21 cellular contexts compared by ENCODE assay signal in genomic region chr19:16861875-16862274, GRCh38. TPM values are rescaled to one million over a fixed set of nuclear protein-coding genes. Genes with fewer than 3 reads are reported as not detected.
DNase-seq lines count a peak whose midpoint lies in the region; ATAC-seq and TF ChIP-seq lines count a peak whose summit lies in the region.
"Had no signal": no experiment of that assay in that cellular context is flagged by ENCODE, and none has a peak within 500 bp of the region (broad histone marks: within the 10 kb centered on the region; RNA-seq: fewer than 3 reads in every experiment).

No MANE protein-coding gene starts in this region.

- H3K36me3 Mint-ChIP-seq in natural killer cell (no peaks in the 10 kb centered on the region), immature natural killer cell (peaks cover 17 to 21% (median 19%) of the 10 kb centered on the region in 3 donors)
- peaks cover 4% of the 10 kb centered on the region for H3K36me3 Mint-ChIP-seq in natural killer cell treated with Interleukin-12 subunit alpha and Interleukin-12 subunit beta and Interleukin-15 and Interleukin-18, amount 100 ng/mL, for 72 hours

- intact Hi-C loops in natural killer cell (cut with micrococcal nuclease), result no loop called here

- H3K4me1 Mint-ChIP-seq in natural killer cell (peaks cover 5 to 6% of the 10 kb centered on the region in 2 donors), immature natural killer cell (peaks cover 18 to 22% of the 10 kb centered on the region in 2 donors)
- peaks cover 0 to 8% of the 10 kb centered on the region in 2 donors for H3K4me1 Mint-ChIP-seq in natural killer cell treated with Interleukin-12 subunit alpha and Interleukin-12 subunit beta and Interleukin-15 and Interleukin-18, amount 100 ng/mL, for 72 hours (ENCODE audit: low read depth in 2 of 2)

- ATAC-seq in natural killer cell, result peak in 1 of 3 donors; percentile 61
- ATAC-seq in natural killer cell treated with Interleukin-12 subunit alpha and Interleukin-12 subunit beta and Interleukin-15 and Interleukin-18, amount 100 ng/mL, for 72 hours, result no peak
- ATAC-seq in stimulated activated naive CD8-positive, alpha-beta T cell treated with anti-CD3 and anti-CD28 coated beads, Interleukin-15, Interleukin-2, amounts not matched to agents 100 U/mL and 50 U/mL, for 24 hours, result no peak

- TF ChIP-seq CTCF in natural killer cell (IDR thresholded peaks at IDR 0.05) (no peak), GM13977 (IDR thresholded peaks at IDR 0.05; ENCODE audit: extremely low read depth, insufficient read depth, missing control alignments) (no peak)

- H3K4me3 Mint-ChIP-seq in natural killer cell (peak overlapping the region; percentile 25), immature natural killer cell (peak overlapping the region in 3 of 5 donors; percentile 30 to 69 (median 48))
- H3K4me3 Mint-ChIP-seq in natural killer cell treated with Interleukin-12 subunit alpha and Interleukin-12 subunit beta and Interleukin-15 and Interleukin-18, amount 100 ng/mL, for 72 hours, result no peak overlapping the region
- H3K4me3 Mint-ChIP-seq: B cell had no signal

- no peaks in the 10 kb centered on the region for H3K9me3 Mint-ChIP-seq in natural killer cell
- H3K9me3 Mint-ChIP-seq in natural killer cell treated with Interleukin-12 subunit alpha and Interleukin-12 subunit beta and Interleukin-15 and Interleukin-18, amount 100 ng/mL, for 72 hours, result no peaks in the 10 kb centered on the region
- H3K9me3 Mint-ChIP-seq in immature natural killer cell, result no peaks in the 10 kb centered on the region

- DNase-seq in natural killer cell (no peak), amniotic epithelial cell (ENCODE audit: low read depth) (peak; percentile 8), immature natural killer cell (no peak), D341Med (ENCODE audit: low spot score) (no peak), GM13977 (ENCODE audit: low spot score) (no peak)
- DNase-seq in natural killer cell treated with Interleukin-12 subunit alpha and Interleukin-12 subunit beta and Interleukin-15 and Interleukin-18, amount 100 ng/mL, for 72 hours (ENCODE audit: low spot score), result no peak
- DNase-seq in stimulated activated naive CD8-positive, alpha-beta T cell treated with anti-CD3 and anti-CD28 coated beads, Interleukin-15, Interleukin-2, amounts not matched to agents 100 U/mL and 50 U/mL, for 24 hours, result no peak
- DNase-seq: DMS79 treated with DMSO at 0.1 percent for 48 hours, Karpas-422, MV-4-11, NCI-H1105 treated with DMSO at 0.1 percent for 48 hours, NCI-H2081, NCI-H446 treated with DMSO at 0.1 percent for 48 hours, NCI-H526 treated with DMSO at 0.1 percent for 48 hours, PC-9, RPMI8226, SHP77 treated with DMSO at 0.1 percent for 48 hours, SW 1271 had no signal

- in situ Hi-C loops in GM13977 (cut with MboI; ENCODE audit: low pct_unique_long_range_greater_than_20kb, low sequenced_read_pairs, unreplicated experiment), result no loop called here

- H3K27ac Mint-ChIP-seq in natural killer cell (peak overlapping the region in 1 of 2 donors; percentile 10), immature natural killer cell (peak overlapping the region in 3 of 6 donors; percentile 42 to 54 (median 44))
- H3K27ac Mint-ChIP-seq in natural killer cell treated with Interleukin-12 subunit alpha and Interleukin-12 subunit beta and Interleukin-15 and Interleukin-18, amount 100 ng/mL, for 72 hours, result no peak overlapping the region
- H3K27ac Mint-ChIP-seq: B cell had no signal

- H3K27me3 Mint-ChIP-seq in natural killer cell (ENCODE audit: low read depth in 2 of 2), result no peaks in the 10 kb centered on the region
- no peaks in the 10 kb centered on the region for H3K27me3 Mint-ChIP-seq in natural killer cell treated with Interleukin-12 subunit alpha and Interleukin-12 subunit beta and Interleukin-15 and Interleukin-18, amount 100 ng/mL, for 72 hours
- H3K27me3 Mint-ChIP-seq in immature natural killer cell (ENCODE audit: low read depth in 3 of 3), result peaks cover 0 to 3% (median 0%) of the 10 kb centered on the region in 3 donors
- H3K27me3 Mint-ChIP-seq: B cell had no signal

RNA-seq across cellular contexts. Expression of gene F2RL3, which starts 26.9 kb away (rescaled TPM):
- under 1 TPM; 0.24 to 0.39 (median 0.28) TPM for total RNA-seq in natural killer cell
- total RNA-seq in natural killer cell treated with Interleukin-12 subunit alpha and Interleukin-12 subunit beta and Interleukin-15 and Interleukin-18, amount 100 ng/mL, for 72 hours, result 1 to 10 TPM; 1.5 to 2.0 TPM
- polyA plus RNA-seq in immature natural killer cell, result under 1 TPM in 2 of 3 donors, not detected in 1; 0.48 TPM
- total RNA-seq: A172, M059J, PC-9 had no signal

RNA-seq across cellular contexts. Expression of gene SIN3B, which starts 32.7 kb away (rescaled TPM):
- 10 to 100 TPM; 58.4 to 70.1 (median 60.2) TPM for total RNA-seq in natural killer cell
- total RNA-seq in natural killer cell treated with Interleukin-12 subunit alpha and Interleukin-12 subunit beta and Interleukin-15 and Interleukin-18, amount 100 ng/mL, for 72 hours, result 10 to 100 TPM; 33.0 to 53.2 TPM
- 1 to 10 TPM; 1.8 to 7.9 (median 2.3) TPM for polyA plus RNA-seq in immature natural killer cell
